11 cellular contexts compared by ENCODE assay signal in the genomic region with DNA sequence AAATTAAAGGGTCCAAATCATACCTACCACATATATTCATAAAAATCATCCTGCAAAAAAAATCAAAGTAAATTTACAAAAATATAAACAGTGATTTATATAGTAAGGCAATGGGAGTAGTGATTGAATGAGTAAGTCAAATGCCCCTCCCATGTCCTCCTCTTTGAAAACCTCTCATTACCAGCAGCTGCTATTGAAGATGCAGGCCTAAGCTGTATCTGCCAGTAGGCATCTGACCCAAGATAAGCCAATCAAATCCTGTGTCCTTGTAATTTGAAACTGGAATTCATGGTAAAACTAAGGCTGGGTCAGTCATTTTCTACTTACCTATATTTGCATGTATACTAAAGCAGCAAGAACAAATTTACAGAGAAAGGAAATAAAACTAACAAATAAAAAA.
"Had no signal": no experiment of that assay in that cellular context is flagged by ENCODE, and none has a peak within 500 bp of the region (broad histone marks: within the 10 kb centered on the region; RNA-seq: fewer than 3 reads in every experiment).

No MANE protein-coding gene starts in this region.

- H3K27me3 ChIP-seq: colonic mucosa, sigmoid colon had no signal

- DNase-seq: activated CD4-positive, alpha-beta T cell treated with anti-CD3 and anti-CD28 coated beads for 48 hours; activated naive CD4-positive, alpha-beta T cell; activated naive CD8-positive, alpha-beta T cell treated with anti-CD3 and anti-CD28 coated beads, Interleukin-2, amount 50 U/mL, for 24 hours; colonic mucosa; effector CD4-positive, alpha-beta T cell; kidney; left ventricle myocardium superior; sigmoid colon; stimulated activated CD4-positive, alpha-beta T cell treated with anti-CD3 and anti-CD28 coated beads, Interleukin-12 subunit alpha, Interleukin-12 subunit beta, amount 100 ng/mL, for 4 hours; stimulated activated naive CD4-positive, alpha-beta T cell treated with Interleukin-2 at 50 U/mL for 16 hours; trophoblast cell had no signal

- H3K9me3 ChIP-seq: colonic mucosa, sigmoid colon had no signal

- H3K27ac ChIP-seq: colonic mucosa, sigmoid colon had no signal

- H3K36me3 ChIP-seq: colonic mucosa, sigmoid colon had no signal

- H3K4me1 ChIP-seq: colonic mucosa, sigmoid colon had no signal

- H3K4me3 ChIP-seq: colonic mucosa, sigmoid colon had no signal
